1 cellular context compared by ENCODE assay signal in the genomic region with DNA sequence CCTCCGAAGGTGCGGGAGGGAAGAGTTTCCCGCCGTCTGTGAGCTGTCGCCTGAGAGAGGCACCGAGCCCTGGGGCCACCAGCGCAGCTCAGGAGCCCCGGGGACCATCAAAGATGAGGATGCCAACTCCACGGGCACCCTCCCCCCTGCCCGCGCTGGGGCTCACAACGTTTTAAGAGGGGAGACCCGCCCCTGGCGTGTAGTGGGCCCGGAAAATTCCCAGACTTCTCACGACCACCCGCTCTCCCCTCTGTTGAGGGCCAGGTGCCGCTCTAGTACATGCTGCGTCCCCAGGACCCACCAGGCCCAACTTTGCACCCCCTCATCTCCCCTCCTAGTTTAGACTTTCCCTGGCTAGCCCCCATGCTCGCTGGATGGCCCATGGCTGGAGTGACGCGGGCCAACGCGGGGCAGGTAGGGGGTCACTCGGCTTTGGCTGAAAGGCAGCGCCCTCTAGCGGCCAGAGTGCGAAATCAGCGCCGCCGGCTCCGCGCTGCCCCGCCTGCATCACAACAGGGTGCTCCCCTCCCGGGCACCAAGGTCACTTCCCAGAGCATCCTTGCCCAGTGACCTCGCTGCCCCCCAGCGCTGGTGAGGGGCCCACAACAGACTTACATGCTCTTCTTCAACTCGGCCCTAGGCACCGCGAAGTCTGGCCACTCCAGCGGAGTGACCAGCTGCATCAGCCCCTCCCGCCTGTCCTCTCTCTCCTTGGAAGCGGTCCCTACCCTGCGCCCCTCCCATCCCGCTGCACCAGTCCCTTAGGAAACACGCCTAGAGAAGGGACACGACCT.
A peak's percentile ranks its signal among the peaks of the same experiment; 100 is the strongest.
TF ChIP-seq lines count a peak whose summit lies in the region.

No MANE protein-coding gene starts in this region.

TF ChIP-seq in H1, 55 proteins besides CTCF, POLR2A, EP300 and RAD21 (continued from another document):
- TF ChIP-seq, protein P1, sequence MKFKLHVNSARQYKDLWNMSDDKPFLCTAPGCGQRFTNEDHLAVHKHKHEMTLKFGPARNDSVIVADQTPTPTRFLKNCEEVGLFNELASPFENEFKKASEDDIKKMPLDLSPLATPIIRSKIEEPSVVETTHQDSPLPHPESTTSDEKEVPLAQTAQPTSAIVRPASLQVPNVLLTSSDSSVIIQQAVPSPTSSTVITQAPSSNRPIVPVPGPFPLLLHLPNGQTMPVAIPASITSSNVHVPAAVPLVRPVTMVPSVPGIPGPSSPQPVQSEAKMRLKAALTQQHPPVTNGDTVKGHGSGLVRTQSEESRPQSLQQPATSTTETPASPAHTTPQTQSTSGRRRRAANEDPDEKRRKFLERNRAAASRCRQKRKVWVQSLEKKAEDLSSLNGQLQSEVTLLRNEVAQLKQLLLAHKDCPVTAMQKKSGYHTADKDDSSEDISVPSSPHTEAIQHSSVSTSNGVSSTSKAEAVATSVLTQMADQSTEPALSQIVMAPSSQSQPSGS (IDR thresholded peaks at IDR 0.05; ENCODE audit: low read length) = no peak
- 0 out of 2 replicates have a peak, but pooled peaks have one; percentile 43 for TF ChIP-seq TCF12 (IDR thresholded peaks at IDR 0.05; ENCODE audit: low read depth, low read length)
- TF ChIP-seq BCL11A (IDR thresholded peaks at IDR 0.05; ENCODE audit: low read depth in 2 of 2, low read length in 2 of 2) = no peak
- no peak for TF ChIP-seq BACH1 (IDR thresholded peaks at IDR 0.05; ENCODE audit: low read length)
- no peak for TF ChIP-seq EZH2 (IDR thresholded peaks at IDR 0.05; ENCODE audit: low read depth, low read length, severe bottlenecking)
- TF ChIP-seq, protein P2, sequence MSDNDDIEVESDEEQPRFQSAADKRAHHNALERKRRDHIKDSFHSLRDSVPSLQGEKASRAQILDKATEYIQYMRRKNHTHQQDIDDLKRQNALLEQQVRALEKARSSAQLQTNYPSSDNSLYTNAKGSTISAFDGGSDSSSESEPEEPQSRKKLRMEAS (IDR thresholded peaks at IDR 0.05) = peak; percentile 33; the same call in 1 of the 2 replicates
- TF ChIP-seq CHD2 (IDR thresholded peaks at IDR 0.05; ENCODE audit: low read length) = no peak
- TF ChIP-seq CREB1 (IDR thresholded peaks at IDR 0.05) = peak; percentile 79
- TF ChIP-seq GTF2F1 (IDR thresholded peaks at IDR 0.05; ENCODE audit: borderline replicate concordance, low read depth, low read length) = no peak
- 0 out of 2 replicates have a peak, but pooled peaks have one; percentile 16 for TF ChIP-seq TAF1 (IDR thresholded peaks at IDR 0.05; ENCODE audit: low read depth, low read length)
- peak; percentile 49 for TF ChIP-seq YY1 (IDR thresholded peaks at IDR 0.05; ENCODE audit: low read depth, low read length)
- no peak for TF ChIP-seq SIN3A (conservative IDR thresholded peaks at IDR 0.05 in 1 of 2, IDR thresholded peaks at IDR 0.05 in 1 of 2; ENCODE audit: low read depth in 1 of 2, low read length in 2 of 2)
- TF ChIP-seq MAFK (IDR thresholded peaks at IDR 0.05; ENCODE audit: low read depth, low read length) = no peak
- peak; percentile 77 for TF ChIP-seq KDM4A (IDR thresholded peaks at IDR 0.05; ENCODE audit: low read depth, low read length, severe bottlenecking)
- no peak for TF ChIP-seq PHF8 (conservative IDR thresholded peaks at IDR 0.05; ENCODE audit: low read depth, low read length)
- TF ChIP-seq NRF1 (IDR thresholded peaks at IDR 0.05; ENCODE audit: low read depth, low read length) = no peak
- no peak for TF ChIP-seq RNF2 (IDR thresholded peaks at IDR 0.05; ENCODE audit: borderline replicate concordance, low read depth, low read length, missing control alignments, poor library complexity, severe bottlenecking)
- peak; percentile 39 for TF ChIP-seq ASH2L (IDR thresholded peaks at IDR 0.05; ENCODE audit: low read length)
- TF ChIP-seq CHD1 (IDR thresholded peaks at IDR 0.05; ENCODE audit: low read depth, low read length) = no peak
- no peak; the same call in 1 of the 2 replicates for TF ChIP-seq KDM1A (IDR thresholded peaks at IDR 0.05; ENCODE audit: borderline replicate concordance, low read length)
- no peak for TF ChIP-seq CTBP2 (IDR thresholded peaks at IDR 0.05; ENCODE audit: borderline replicate concordance, insufficient read depth, insufficient read length, low read length)
- TF ChIP-seq TEAD4 (IDR thresholded peaks at IDR 0.05; ENCODE audit: low read depth, low read length) = no peak
- no peak for TF ChIP-seq RXRA (IDR thresholded peaks at IDR 0.05; ENCODE audit: insufficient read depth, low read depth, low read length)
- TF ChIP-seq KDM5A (IDR thresholded peaks at IDR 0.05; ENCODE audit: low read length) = no peak
- TF ChIP-seq, protein P3, sequence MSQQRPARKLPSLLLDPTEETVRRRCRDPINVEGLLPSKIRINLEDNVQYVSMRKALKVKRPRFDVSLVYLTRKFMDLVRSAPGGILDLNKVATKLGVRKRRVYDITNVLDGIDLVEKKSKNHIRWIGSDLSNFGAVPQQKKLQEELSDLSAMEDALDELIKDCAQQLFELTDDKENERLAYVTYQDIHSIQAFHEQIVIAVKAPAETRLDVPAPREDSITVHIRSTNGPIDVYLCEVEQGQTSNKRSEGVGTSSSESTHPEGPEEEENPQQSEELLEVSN (IDR thresholded peaks at IDR 0.05) = peak; percentile 54; the same call in 1 of the 2 replicates
- no peak for TF ChIP-seq SRF (IDR thresholded peaks at IDR 0.05; ENCODE audit: low read depth, low read length)
- no peak for TF ChIP-seq HDAC2 (IDR thresholded peaks at IDR 0.05; ENCODE audit: borderline replicate concordance in 1 of 2, low read depth in 2 of 2, low read length in 2 of 2)
- no peak for TF ChIP-seq JUN (IDR thresholded peaks at IDR 0.05; ENCODE audit: low read depth, low read length)
- no peak for TF ChIP-seq SIX5 (IDR thresholded peaks at IDR 0.05; ENCODE audit: low read depth, low read length)
- TF ChIP-seq GABPA (IDR thresholded peaks at IDR 0.05; ENCODE audit: borderline replicate concordance, insufficient read depth, low read length) = 0 out of 2 replicates have a peak, but pooled peaks have one; percentile 41
- TF ChIP-seq SAP30 (IDR thresholded peaks at IDR 0.05; ENCODE audit: insufficient read depth, insufficient replicate concordance, low read length) = no peak
- no peak for TF ChIP-seq SIRT6 (IDR thresholded peaks at IDR 0.05; ENCODE audit: low read length)
- TF ChIP-seq NANOG (IDR thresholded peaks at IDR 0.05; ENCODE audit: insufficient read depth, low read depth, low read length, poor library complexity, severe bottlenecking) = no peak
- no peak for TF ChIP-seq EGR1 (IDR thresholded peaks at IDR 0.05; ENCODE audit: borderline replicate concordance, low read depth, low read length)
- TF ChIP-seq TAF7 (optimal IDR thresholded peaks at IDR 0.05; ENCODE audit: borderline replicate concordance, low read depth, low read length) = no peak
- TF ChIP-seq HDAC6 (IDR thresholded peaks at IDR 0.05; ENCODE audit: low read depth, low read length) = no peak
- no peak for TF ChIP-seq POU5F1 (IDR thresholded peaks at IDR 0.05; ENCODE audit: low read depth, low read length)
- no peak for TF ChIP-seq CBX8 (IDR thresholded peaks at IDR 0.05; ENCODE audit: borderline replicate concordance, low read depth, low read length)
TF ChIP-seq in H1: peak in this region for 9.
